1 cellular context compared by ENCODE assay signal in genomic region chr5:142810081-142810480, GRCh38.
TF ChIP-seq lines count a peak whose summit lies in the region.

No MANE protein-coding gene starts in this region.

TF ChIP-seq in HEK293, 187 proteins besides CTCF, POLR2A, EP300 and RAD21 (continued from another document):
- TF ChIP-seq, protein P1, sequence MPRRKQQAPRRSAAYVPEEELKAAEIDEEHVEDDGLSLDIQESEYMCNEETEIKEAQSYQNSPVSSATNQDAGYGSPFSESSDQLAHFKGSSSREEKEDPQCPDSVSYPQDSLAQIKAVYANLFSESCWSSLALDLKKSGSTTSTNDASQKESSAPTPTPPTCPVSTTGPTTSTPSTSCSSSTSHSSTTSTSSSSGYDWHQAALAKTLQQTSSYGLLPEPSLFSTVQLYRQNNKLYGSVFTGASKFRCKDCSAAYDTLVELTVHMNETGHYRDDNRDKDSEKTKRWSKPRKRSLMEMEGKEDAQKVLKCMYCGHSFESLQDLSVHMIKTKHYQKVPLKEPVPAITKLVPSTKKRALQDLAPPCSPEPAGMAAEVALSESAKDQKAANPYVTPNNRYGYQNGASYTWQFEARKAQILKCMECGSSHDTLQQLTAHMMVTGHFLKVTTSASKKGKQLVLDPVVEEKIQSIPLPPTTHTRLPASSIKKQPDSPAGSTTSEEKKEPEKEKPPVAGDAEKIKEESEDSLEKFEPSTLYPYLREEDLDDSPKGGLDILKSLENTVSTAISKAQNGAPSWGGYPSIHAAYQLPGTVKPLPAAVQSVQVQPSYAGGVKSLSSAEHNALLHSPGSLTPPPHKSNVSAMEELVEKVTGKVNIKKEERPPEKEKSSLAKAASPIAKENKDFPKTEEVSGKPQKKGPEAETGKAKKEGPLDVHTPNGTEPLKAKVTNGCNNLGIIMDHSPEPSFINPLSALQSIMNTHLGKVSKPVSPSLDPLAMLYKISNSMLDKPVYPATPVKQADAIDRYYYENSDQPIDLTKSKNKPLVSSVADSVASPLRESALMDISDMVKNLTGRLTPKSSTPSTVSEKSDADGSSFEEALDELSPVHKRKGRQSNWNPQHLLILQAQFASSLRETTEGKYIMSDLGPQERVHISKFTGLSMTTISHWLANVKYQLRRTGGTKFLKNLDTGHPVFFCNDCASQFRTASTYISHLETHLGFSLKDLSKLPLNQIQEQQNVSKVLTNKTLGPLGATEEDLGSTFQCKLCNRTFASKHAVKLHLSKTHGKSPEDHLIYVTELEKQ (tag by site-specific recombination; IDR thresholded peaks at IDR 0.05; ENCODE audit: borderline replicate concordance) = no peak
- TF ChIP-seq, protein P2, sequence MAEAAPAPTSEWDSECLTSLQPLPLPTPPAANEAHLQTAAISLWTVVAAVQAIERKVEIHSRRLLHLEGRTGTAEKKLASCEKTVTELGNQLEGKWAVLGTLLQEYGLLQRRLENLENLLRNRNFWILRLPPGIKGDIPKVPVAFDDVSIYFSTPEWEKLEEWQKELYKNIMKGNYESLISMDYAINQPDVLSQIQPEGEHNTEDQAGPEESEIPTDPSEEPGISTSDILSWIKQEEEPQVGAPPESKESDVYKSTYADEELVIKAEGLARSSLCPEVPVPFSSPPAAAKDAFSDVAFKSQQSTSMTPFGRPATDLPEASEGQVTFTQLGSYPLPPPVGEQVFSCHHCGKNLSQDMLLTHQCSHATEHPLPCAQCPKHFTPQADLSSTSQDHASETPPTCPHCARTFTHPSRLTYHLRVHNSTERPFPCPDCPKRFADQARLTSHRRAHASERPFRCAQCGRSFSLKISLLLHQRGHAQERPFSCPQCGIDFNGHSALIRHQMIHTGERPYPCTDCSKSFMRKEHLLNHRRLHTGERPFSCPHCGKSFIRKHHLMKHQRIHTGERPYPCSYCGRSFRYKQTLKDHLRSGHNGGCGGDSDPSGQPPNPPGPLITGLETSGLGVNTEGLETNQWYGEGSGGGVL (tag by site-specific recombination; IDR thresholded peaks at IDR 0.05) = peak; percentile 35; the same call in 1 of the 2 replicates
- peak; percentile 47; the same call in 1 of the 2 replicates for TF ChIP-seq ZBTB17 (tag by site-specific recombination; IDR thresholded peaks at IDR 0.05)
- TF ChIP-seq ZNF660 (tag by site-specific recombination; IDR thresholded peaks at IDR 0.05) = 0 out of 2 replicates have a peak, but pooled peaks have one; percentile 48
- TF ChIP-seq ZSCAN30 (tag by site-specific recombination; IDR thresholded peaks at IDR 0.05) = peak; percentile 59; the same call in 1 of the 2 replicates
